Comparison of ENCODE assay signal across 10 cellular contexts in genomic region chr2:142180820-142181533, GRCh38. TPM values are rescaled to one million over a fixed set of nuclear protein-coding genes. Genes with fewer than 3 reads are reported as not detected.
DNase-seq lines count a peak whose midpoint lies in the region; ATAC-seq, FAIRE-seq and TF ChIP-seq lines count a peak whose summit lies in the region.
"Had no signal": no experiment of that assay in that cellular context is flagged by ENCODE, and none has a peak within 500 bp of the region (broad histone marks: within the 10 kb centered on the region; RNA-seq: fewer than 3 reads in every experiment).

No MANE protein-coding gene starts in this region.

- TF ChIP-seq POLR2A in HCT116 (IDR thresholded peaks at IDR 0.05; ENCODE audit: borderline replicate concordance, extremely low read depth, insufficient read depth, insufficient read length) (no peak), HepG2 (IDR thresholded peaks at IDR 0.05; ENCODE audit: insufficient read depth in 1 of 2, low read depth in 2 of 2, low read length in 2 of 2) (no peak), Peyer's patch (IDR thresholded peaks at IDR 0.05) (no peak)

- in situ Hi-C loops in HepG2 (cut with HindIII; ENCODE audit: extremely low pct_ligation_motif_present, low pct_unique_long_range_greater_than_20kb) (no loop called here), G401 (cut with HindIII; ENCODE audit: low sequenced_read_pairs) (no loop called here)

- peak; percentile 40 for TF ChIP-seq RAD21 in HCT116 (IDR thresholded peaks at IDR 0.05; ENCODE audit: low read depth)
- no peak for TF ChIP-seq RAD21 in HepG2 (CRISPR knock-in tag; IDR thresholded peaks at IDR 0.05)

- H3K4me1 Mint-ChIP-seq in Calu3 (ENCODE audit: low read depth, unreplicated experiment): peaks cover 17% of the 10 kb centered on the region

- no peak overlapping the region for H3K27ac Mint-ChIP-seq in Calu3 (ENCODE audit: unreplicated experiment)

- H3K4me3 ChIP-seq in HCT116 (replicated peaks in 1 of 2; ENCODE audit: low read depth in 1 of 2, low read length in 2 of 2) (no peak overlapping the region), WERI-Rb-1 (ENCODE audit: low read depth, low read length) (no peak overlapping the region), HepG2 (replicated peaks in 1 of 3; ENCODE audit: insufficient read depth in 1 of 3, low read depth in 2 of 3, low read length in 3 of 3) (peak overlapping the region in 1 of 3 experiments; percentile 43; a peak in 2 of 6 replicates), Peyer's patch (no peak overlapping the region)
- H3K4me3 ChIP-seq: upper lobe of left lung had no signal

- H3K27me3 ChIP-seq in HCT116 (ENCODE audit: insufficient read depth, low read length): no peaks in the 10 kb centered on the region
- H3K27me3 ChIP-seq in WERI-Rb-1 (ENCODE audit: insufficient read depth, low read depth, severe bottlenecking): no peaks in the 10 kb centered on the region
- H3K27me3 ChIP-seq in HepG2 (ENCODE audit: control insufficient read depth in 1 of 2, insufficient read depth in 2 of 2, low read length in 2 of 2): no peaks in the 10 kb centered on the region
- no peaks in the 10 kb centered on the region for H3K27me3 ChIP-seq in Peyer's patch
- H3K27me3 ChIP-seq: upper lobe of left lung had no signal

- POLR2A ChIA-PET in HCT116 (lab: Charles Lee) (no interaction called here), HepG2 (lab: Yijun Ruan, JAX) (no interaction called here)

- RAD21 ChIA-PET in HCT116 (lab: Charles Lee; ENCODE audit: low non-redundant PET in 1 of 2, low total read pairs in 2 of 2, uncharacterized antibody in 2 of 2, unreplicated experiment in 2 of 2): interaction anchor here in 1 of 2 experiments (0.7 kb wide), 1 partner anchor 185 kb away, joined by 3 read pairs; no protein-coding TSS in a partner anchor

- TF ChIP-seq EP300 in HepG2 (IDR thresholded peaks at IDR 0.05; ENCODE audit: low read depth in 2 of 2, low read length in 2 of 2): no peak
- TF ChIP-seq EP300 in HepG2 (CRISPR knock-in tag; IDR thresholded peaks at IDR 0.05; ENCODE audit: borderline replicate concordance): no peak

- H3K36me3 ChIP-seq in HCT116 (ENCODE audit: control insufficient read depth in 1 of 2, insufficient read depth in 2 of 2, low read length in 2 of 2) (no peaks in the 10 kb centered on the region), WERI-Rb-1 (no peaks in the 10 kb centered on the region), HepG2 (replicated peaks in 1 of 2; ENCODE audit: control insufficient read depth in 1 of 2, insufficient read depth in 2 of 2, low read length in 2 of 2) (no peaks in the 10 kb centered on the region), Peyer's patch (no peaks in the 10 kb centered on the region)
- H3K36me3 ChIP-seq: upper lobe of left lung had no signal

- BruUV-seq in Calu3 (replicated peaks; lab: Mats Ljungman, UMichigan): no TSS peak
- no TSS peak for BruUV-seq in HCT116 (replicated peaks; lab: Mats Ljungman, UMichigan)
- no TSS peak for BruUV-seq in HepG2 (replicated peaks; lab: Mats Ljungman, UMichigan)

- CTCF ChIA-PET in Calu3 (lab: Charles Lee): interaction anchor here (0.6 kb wide), 2 partner anchors 355 to 1495 kb away, joined by 4 to 5 read pairs; no protein-coding TSS in a partner anchor
- CTCF ChIA-PET in HCT116 (lab: Charles Lee): interaction anchor here (0.6 to 1.2 kb wide), 4 partner anchors 10 to 423 kb away, joined by 3 to 6 read pairs (median 4); no protein-coding TSS in a partner anchor
- CTCF ChIA-PET in HepG2 (lab: Yijun Ruan, JAX; ENCODE audit: low intra/inter-chr PET ratio, low total read pairs): no interaction called here

- no peaks in the 10 kb centered on the region for H3K79me2 ChIP-seq in HCT116 (ENCODE audit: insufficient read depth, low read length)
- H3K79me2 ChIP-seq in HepG2 (ENCODE audit: insufficient read depth, low read length): no peaks in the 10 kb centered on the region

- no peaks in the 10 kb centered on the region for H3K9me2 ChIP-seq in HCT116 (ENCODE audit: insufficient read depth)

- H3K27me3 Mint-ChIP-seq in Calu3 (ENCODE audit: unreplicated experiment): no peaks in the 10 kb centered on the region

- H3K9ac ChIP-seq in HCT116 (ENCODE audit: low read length) (no peak overlapping the region), HepG2 (ENCODE audit: insufficient read depth, low read depth, low read length) (0 out of 2 replicates have a peak overlapping the region, but pooled peaks have one; percentile 4)

- H3K4me3 Mint-ChIP-seq in Calu3 (ENCODE audit: low read depth, unreplicated experiment): no peak overlapping the region

- FAIRE-seq in HepG2 (lab: Jason Lieb, UNC): no peak

- H4K20me1 ChIP-seq in HCT116 (ENCODE audit: insufficient read depth) (no peaks in the 10 kb centered on the region), HepG2 (ENCODE audit: insufficient read depth, low read length) (no peaks in the 10 kb centered on the region)

- H3K4me2 ChIP-seq in HCT116 (ENCODE audit: low read length) (peak overlapping the region; percentile 43), HepG2 (ENCODE audit: low read depth, low read length) (peak overlapping the region; percentile 65)

- no peaks in the 10 kb centered on the region for H3K36me3 Mint-ChIP-seq in Calu3 (ENCODE audit: insufficient read depth, unreplicated experiment)

- 19% methylated on average over 22 of the region's 22 CpGs for WGBS in HepG2 (ENCODE audit: low lambda C conversion rate)

- no peaks in the 10 kb centered on the region for H3K9me3 Mint-ChIP-seq in Calu3 (ENCODE audit: low read depth, unreplicated experiment)

- ATAC-seq in HCT116 (peak; percentile 81), HepG2 (peak; percentile 99)

- peak; percentile 56 for DNase-seq in Calu3
- peak; percentile 48 for DNase-seq in HCT116 (ENCODE audit: low read depth, low spot score)
- peak; percentile 88 for DNase-seq in WERI-Rb-1
- DNase-seq in HepG2 (ENCODE audit: low spot score): peak; percentile 43
- no peak for DNase-seq in Peyer's patch
- no peak for DNase-seq in stimulated activated naive CD4-positive, alpha-beta T cell treated with Interleukin-2 at 50 U/mL for 16 hours (lab: John Stamatoyannopoulos, UW)
- no peak for DNase-seq in GOT3 (lab: John Stamatoyannopoulos, UW)
- DNase-seq in G401 (ENCODE audit: low spot score): no peak
- DNase-seq: NCI-H446 had no signal

- H2AFZ ChIP-seq in HCT116 (ENCODE audit: low read depth, low read length, poor library complexity, severe bottlenecking) (peak overlapping the region; percentile 93), HepG2 (ENCODE audit: low read length) (peak overlapping the region; percentile 75)

- intact Hi-C loops in Calu3 (cut with micrococcal nuclease; ENCODE audit: unreplicated experiment) (loop anchor here (10.0 kb wide), 1 partner anchor 124 kb away; no protein-coding TSS in a partner anchor), HCT116 (cut with micrococcal nuclease) (no loop called here), HepG2 (cut with micrococcal nuclease; ENCODE audit: unreplicated experiment) (no loop called here)

- TF ChIP-seq CTCF in Calu3 (IDR thresholded peaks at IDR 0.05; ENCODE audit: unreplicated experiment) (peak; percentile 64), HCT116 (IDR thresholded peaks at IDR 0.05 in 2 of 3, conservative IDR thresholded peaks at IDR 0.05 in 1 of 3; ENCODE audit: borderline replicate concordance in 1 of 3, insufficient read depth in 1 of 3, low read depth in 2 of 3, low read length in 2 of 3) (peak; percentile 34 to 96 (median 90); a peak in 5 of 6 replicates), WERI-Rb-1 (IDR thresholded peaks at IDR 0.05; ENCODE audit: low read depth, low read length) (peak; percentile 79), HepG2 (CRISPR knock-in tag; IDR thresholded peaks at IDR 0.05) (peak; percentile 89), Peyer's patch (IDR thresholded peaks at IDR 0.05) (no peak)

- H3K27ac ChIP-seq in HCT116 (ENCODE audit: low read depth, low read length) (no peak overlapping the region), WERI-Rb-1 (no peak overlapping the region), HepG2 (ENCODE audit: extremely low read length, insufficient read depth, low read length) (no peak overlapping the region), Peyer's patch (no peak overlapping the region)
- H3K27ac ChIP-seq: upper lobe of left lung had no signal

- H3K4me1 ChIP-seq in HCT116 (ENCODE audit: control insufficient read depth in 1 of 2, insufficient read depth in 2 of 2, low read length in 2 of 2) (peaks cover 10 to 21% of the 10 kb centered on the region in 2 experiments; a peak in 3 of 4 replicates), HepG2 (ENCODE audit: insufficient read depth, low read length) (peaks cover 7% of the 10 kb centered on the region; the same call in 1 of the 2 replicates), Peyer's patch (no peaks in the 10 kb centered on the region)

- no peaks in the 10 kb centered on the region for H3K9me3 ChIP-seq in HCT116 (ENCODE audit: control insufficient read depth in 1 of 2, insufficient read depth in 1 of 2, low read depth in 1 of 2, low read length in 2 of 2)
- H3K9me3 ChIP-seq in WERI-Rb-1 (ENCODE audit: severe bottlenecking): no peaks in the 10 kb centered on the region
- H3K9me3 ChIP-seq in HepG2 (ENCODE audit: low read length): no peaks in the 10 kb centered on the region
- H3K9me3 ChIP-seq in Peyer's patch: no peaks in the 10 kb centered on the region
- H3K9me3 ChIP-seq: upper lobe of left lung had no signal

RNA-seq across cellular contexts. Expression of gene LRP1B, which starts 50.2 kb away (rescaled TPM):
- total RNA-seq in Calu3 (2022): 0.05 and 0.21 TPM in 2 replicates
- total RNA-seq in HCT116 (2021; ENCODE audit: unreplicated experiment): 0.34 TPM
- 0.03 and 0.10 TPM in 2 replicates for polyA plus RNA-seq in HCT116 (2012)
- 0.04 TPM in 1 of 2 replicates, not detected in the other for total RNA-seq in HepG2 (2016; rRNA removed; fragmentation: Illumina TruSeq; extraction: Trizol)
- total RNA-seq in HepG2 (2016; cell fraction: cytosol; rRNA removed; fragmentation: Illumina TruSeq; extraction: Trizol; ENCODE audit: low read depth): not detected in 2 replicates
- 0.02 TPM in 1 of 2 replicates, not detected in the other for total RNA-seq in HepG2 (2016; cell fraction: insoluble cytoplasmic fraction; rRNA removed; fragmentation: Illumina TruSeq; extraction: Trizol)
- not detected in 2 replicates for total RNA-seq in HepG2 (2016; cell fraction: membrane; rRNA removed; fragmentation: Illumina TruSeq; extraction: Trizol)
- total RNA-seq in HepG2 (2016; cell fraction: nucleus; rRNA removed; fragmentation: Illumina TruSeq; extraction: Trizol): 0.34 TPM in 2 replicates
- not detected in 2 replicates for polyA plus RNA-seq in HepG2 (2011; rRNA removed)
- 0.01 TPM in 1 of 2 replicates, not detected in the other for polyA plus RNA-seq in HepG2 (2011; cell fraction: cytosol; rRNA removed)
- 0.02 TPM in 1 of 2 replicates, not detected in the other for polyA plus RNA-seq in HepG2 (2011; cell fraction: nucleus; rRNA removed)
- polyA plus RNA-seq in HepG2 (2012): not detected in 2 replicates
- not detected in 2 replicates for polyA plus RNA-seq in HepG2 (2016; cell fraction: cytosol; fragmentation: Illumina TruSeq; extraction: Trizol; ENCODE audit: low read depth)
- polyA plus RNA-seq in HepG2 (2016; cell fraction: insoluble cytoplasmic fraction; fragmentation: Illumina TruSeq; extraction: Trizol; ENCODE audit: low read depth): not detected in 2 replicates
- not detected in 2 replicates for polyA plus RNA-seq in HepG2 (2016; cell fraction: membrane; fragmentation: Illumina TruSeq; extraction: Trizol; ENCODE audit: low read depth)
- polyA plus RNA-seq in HepG2 (2016; cell fraction: nucleus; fragmentation: Illumina TruSeq; extraction: Trizol; ENCODE audit: insufficient read depth, low read depth): 0.05 TPM in 1 of 2 replicates, not detected in the other
- polyA minus RNA-seq in HepG2 (2011; rRNA and poly(A)+ RNA removed; ENCODE audit: low replicate concordance): 16.6 TPM in 1 of 2 replicates, not detected in the other
- polyA minus RNA-seq in HepG2 (2011; cell fraction: cytosol; rRNA and poly(A)+ RNA removed): 0.30 TPM in 1 of 2 replicates, not detected in the other
- under 0.01 TPM in 2 replicates for polyA minus RNA-seq in HepG2 (2011; cell fraction: nucleus; rRNA and poly(A)+ RNA removed)
- 1 to 10 TPM in 2 of 4 donors, under 1 TPM in 1, not detected in 1; 0.85 to 3.3 (median 1.1) TPM for total RNA-seq in Peyer's patch
- total RNA-seq in G401 (2014; rRNA removed; shearing (Covaris generic)): not detected in 2 replicates

Comparison
In these comparisons a context has a peak if more than half of its experiments do, and no peak if none do; other contexts are left out.
1. DNase-seq: peak in Calu3 (single experiment), HCT116 (single experiment), WERI-Rb-1 (single experiment) and HepG2 (single experiment); none in Peyer's patch (0 of 3), stimulated activated naive CD4-positive, alpha-beta T cell treated with Interleukin-2 at 50 U/mL for 16 hours (single experiment), GOT3 (single experiment) and G401 (single experiment).
2. CTCF ChIP-seq: peak in Calu3 (single experiment), HCT116 (3 of 3), WERI-Rb-1 (single experiment) and HepG2 (single experiment); none in Peyer's patch (0 of 6).